8 cellular contexts compared by ENCODE assay signal in genomic region chr12:31728289-31728916, GRCh38. TPM values are rescaled to one million over a fixed set of nuclear protein-coding genes. Genes with fewer than 3 reads are reported as not detected.
DNase-seq lines count a peak whose midpoint lies in the region; ATAC-seq and TF ChIP-seq lines count a peak whose summit lies in the region.

No MANE protein-coding gene starts in this region.

- peaks cover 4 to 54% (median 18%) of the 10 kb centered on the region in 11 experiments; a peak in 17 of 22 replicates for H3K9me3 ChIP-seq in BLaER1 treated with 17β-estradiol and CSF1 and Interleukin-3, amounts not matched to agents 10 nM and 100 nM (replicated peaks in 1 of 11)

- ATAC-seq in GM19023 (IDR thresholded peaks at IDR 0.05; ENCODE audit: unreplicated experiment) = peak; percentile 4
- ATAC-seq in GM21529 (IDR thresholded peaks at IDR 0.05; ENCODE audit: unreplicated experiment) = no peak
- no peak for ATAC-seq in GM21526 (IDR thresholded peaks at IDR 0.05; ENCODE audit: low FRiP score, unreplicated experiment)

- peak overlapping the region; percentile 82 to 95 (median 90) for H3K4me2 ChIP-seq in BLaER1 treated with 17β-estradiol and CSF1 and Interleukin-3, amounts not matched to agents 10 nM and 100 nM

- peaks cover 15 to 53% (median 29%) of the 10 kb centered on the region in 5 experiments for H3K9me3 Mint-ChIP-seq in brain

- H3K27me3 Mint-ChIP-seq in brain = peaks cover 19% of the 10 kb centered on the region

- H3K27ac Mint-ChIP-seq in brain = peak overlapping the region; percentile 98 to 99 (median 99)

- peaks cover 48% of the 10 kb centered on the region for H3K36me3 Mint-ChIP-seq in brain

- peaks cover 54% of the 10 kb centered on the region for H3K4me1 Mint-ChIP-seq in brain

- peak overlapping the region; percentile 86 to 94 (median 91) for H3K27ac ChIP-seq in BLaER1 treated with 17β-estradiol and CSF1 and Interleukin-3, amounts not matched to agents 10 nM and 100 nM

- H3K4me3 ChIP-seq in BLaER1 treated with 17β-estradiol and CSF1 and Interleukin-3, amounts not matched to agents 10 nM and 100 nM = peak overlapping the region; percentile 62 to 77 (median 68)

- peaks cover 40 to 84% (median 63%) of the 10 kb centered on the region in 10 experiments for H3K4me1 ChIP-seq in BLaER1 treated with 17β-estradiol and CSF1 and Interleukin-3, amounts not matched to agents 10 nM and 100 nM

- peak overlapping the region; percentile 83 to 91 (median 89) for H3K9ac ChIP-seq in BLaER1 treated with 17β-estradiol and CSF1 and Interleukin-3, amounts not matched to agents 10 nM and 100 nM

- H3K27me3 ChIP-seq in BLaER1 treated with 17β-estradiol and CSF1 and Interleukin-3, amounts not matched to agents 10 nM and 100 nM = 0 out of 22 replicates have a peak, but pooled peaks cover 0 to 3% (median 0%) of the 10 kb centered on the region in 11 experiments

- TF ChIP-seq CTCF in brain (conservative IDR thresholded peaks at IDR 0.05) = no peak

- DNase-seq in NCI-H446 (lab: John Stamatoyannopoulos, UW) (peak; percentile 5 to 45), kidney tubule cell (ENCODE audit: low spot score) (peak; percentile 42)
- DNase-seq in stimulated activated CD4-positive, alpha-beta T cell treated with anti-CD3 and anti-CD28 coated beads, Interleukin-1b, Interleukin-23, amount 100 ng/mL, for 48 hours = peak; percentile 17

- H3K4me3 Mint-ChIP-seq in brain = peak overlapping the region; percentile 98 to 99 (median 98)

- peaks cover 0 to 8% (median 0%) of the 10 kb centered on the region in 11 experiments; a peak in 1 of 22 replicates for H3K36me3 ChIP-seq in BLaER1 treated with 17β-estradiol and CSF1 and Interleukin-3, amounts not matched to agents 10 nM and 100 nM

- no peaks in the 10 kb centered on the region; a peak in 1 of 22 replicates for H4K20me1 ChIP-seq in BLaER1 treated with 17β-estradiol and CSF1 and Interleukin-3, amounts not matched to agents 10 nM and 100 nM

RNA-seq across cellular contexts. Expression of gene AMN1, which starts 0.4 kb away (rescaled TPM):
- polyA plus RNA-seq in brain (ENCODE audit: insufficient read depth, low read depth, low replicate concordance) = 15.5 TPM
